In genomic region chr1:184792450-184792969, GRCh38 we compare ENCODE assay signal across 8 cellular contexts. TPM values are rescaled to one million over a fixed set of nuclear protein-coding genes. Genes with fewer than 3 reads are reported as not detected.
DNase-seq lines count a peak whose midpoint lies in the region; ATAC-seq and TF ChIP-seq lines count a peak whose summit lies in the region.

No MANE protein-coding gene starts in this region.

- H3F3A ChIP-seq in PC-3 (ENCODE audit: low read length, unreplicated experiment), result peaks cover 7% of the 10 kb centered on the region

- 29 to 36% methylated on average over 4 to 5 of the region's 5 CpGs for WGBS in upper lobe of left lung, 2 donors

- TF ChIP-seq EP300 in upper lobe of left lung (IDR thresholded peaks at IDR 0.05), result no peak

- H3K9me3 ChIP-seq in PC-3 (ENCODE audit: low read length), result no peaks in the 10 kb centered on the region
- no peaks in the 10 kb centered on the region for H3K9me3 ChIP-seq in lower lobe of right lung
- H3K9me3 ChIP-seq in upper lobe of left lung, result no peaks in the 10 kb centered on the region

- TF ChIP-seq CTCF in PC-3 (conservative IDR thresholded peaks at IDR 0.05; ENCODE audit: low read depth, low read length) (no peak), chondrocyte (IDR thresholded peaks at IDR 0.05) (no peak), lower lobe of right lung (IDR thresholded peaks at IDR 0.05) (no peak), upper lobe of left lung (IDR thresholded peaks at IDR 0.05) (no peak)

- ATAC-seq in GM19463 (IDR thresholded peaks at IDR 0.05; ENCODE audit: unreplicated experiment) (peak; percentile 69), PC-3 (peak; percentile 98), lower lobe of right lung (peak; percentile 74 to 86), upper lobe of left lung (ENCODE audit: low FRiP score in 2 of 2) (peak; percentile 75 to 95), HG03378 (IDR thresholded peaks at IDR 0.05; ENCODE audit: unreplicated experiment) (no peak)

- no peaks in the 10 kb centered on the region for H3K9me3 Mint-ChIP-seq in chondrocyte (ENCODE audit: low read depth)

- H3K27ac ChIP-seq in PC-3 (ENCODE audit: low read length) (peak overlapping the region; percentile 100), lower lobe of right lung (peak overlapping the region; percentile 50), upper lobe of left lung (peak overlapping the region; percentile 44 to 74 (median 52))

- no peak for TF ChIP-seq POLR2A in upper lobe of left lung (IDR thresholded peaks at IDR 0.05)

- no TSS peak for BruUV-seq in PC-3 (replicated peaks; lab: Mats Ljungman, UMichigan)

- H3K27me3 ChIP-seq in PC-3 (ENCODE audit: low read length) (no peaks in the 10 kb centered on the region), lower lobe of right lung (ENCODE audit: low read depth) (no peaks in the 10 kb centered on the region), upper lobe of left lung (no peaks in the 10 kb centered on the region)

- H3K79me2 ChIP-seq in PC-3 (ENCODE audit: low read length), result no peaks in the 10 kb centered on the region

- CTCF ChIA-PET in PC-3 (lab: Charles Lee), result no interaction called here

- peak overlapping the region; percentile 49 for H2AFZ ChIP-seq in PC-3 (ENCODE audit: low read length)

- peaks cover 19% of the 10 kb centered on the region for H3K4me1 Mint-ChIP-seq in chondrocyte (ENCODE audit: low read depth)

- peak; percentile 93 for DNase-seq in PC-3
- DNase-seq in chondrocyte (ENCODE audit: low spot score), result no peak
- peak; percentile 49 for DNase-seq in lower lobe of right lung
- peak in 1 of 2 donors; percentile 62 for DNase-seq in upper lobe of left lung
- DNase-seq in stimulated activated CD4-positive, alpha-beta T cell treated with anti-CD3 and anti-CD28 coated beads, Interleukin-4, amount 100 ng/mL, for 24 hours, result no peak
- no peak for DNase-seq in NCI-H1105 treated with DMSO at 0.1 percent for 48 hours (lab: John Stamatoyannopoulos, UW)

- H4K20me1 ChIP-seq in PC-3 (ENCODE audit: low read length), result no peaks in the 10 kb centered on the region

- H3K4me3 Mint-ChIP-seq in chondrocyte (ENCODE audit: unreplicated experiment), result no peak overlapping the region

- no peaks in the 10 kb centered on the region for H3K27me3 Mint-ChIP-seq in chondrocyte (ENCODE audit: low read depth)

- peak overlapping the region; percentile 69 for H3K27ac Mint-ChIP-seq in chondrocyte (ENCODE audit: unreplicated experiment)

- POLR2A ChIA-PET in PC-3 (lab: Charles Lee; ENCODE audit: unreplicated experiment), result no interaction called here

- intact Hi-C loops in PC-3 (cut with micrococcal nuclease) (loop anchor here (1.0 to 2.0 kb wide), 2 partner anchors 37 to 50 kb away; no protein-coding TSS in a partner anchor), lower lobe of right lung (cut with DNase I) (no loop called here)

- peaks cover 42% of the 10 kb centered on the region for H3K4me1 ChIP-seq in PC-3 (ENCODE audit: insufficient read depth, low read length)
- H3K4me1 ChIP-seq in lower lobe of right lung, result peaks cover 17% of the 10 kb centered on the region
- H3K4me1 ChIP-seq in upper lobe of left lung, result peaks cover 7 to 19% (median 10%) of the 10 kb centered on the region in 4 donors

- peak overlapping the region; percentile 74 for H3K4me2 ChIP-seq in PC-3 (ENCODE audit: low read length)

- peaks cover 24% of the 10 kb centered on the region for H3K36me3 Mint-ChIP-seq in chondrocyte (ENCODE audit: low read depth)

- H3K4me3 ChIP-seq in PC-3 (ENCODE audit: low read length) (peak overlapping the region; percentile 17), lower lobe of right lung (no peak overlapping the region), upper lobe of left lung (no peak overlapping the region)

- H3K36me3 ChIP-seq in PC-3 (ENCODE audit: low read depth, low read length) (no peaks in the 10 kb centered on the region), lower lobe of right lung (peaks cover 18% of the 10 kb centered on the region), upper lobe of left lung (no peaks in the 10 kb centered on the region)

- no peaks in the 10 kb centered on the region for H3K9me2 ChIP-seq in PC-3 (replicated peaks; ENCODE audit: low read length)

- peak overlapping the region; percentile 86 for H3K9ac ChIP-seq in PC-3 (ENCODE audit: low read length)

RNA-seq across cellular contexts. Expression of gene EDEM3, which starts 37.9 kb away (rescaled TPM):
- total RNA-seq in PC-3 (2014; rRNA removed) (12.8 and 16.2 TPM in 2 replicates), chondrocyte (31.6 to 43.1 TPM (median 41.7 TPM) in 3 replicates), lower lobe of right lung (45.5 TPM), upper lobe of left lung (10 to 100 TPM; 23.9 to 56.2 (median 29.4) TPM)

Comparison
In these comparisons a context has a peak if more than half of its experiments do, and no peak if none do; other contexts are left out.
1. DNase-seq: peak in PC-3 (single experiment) and lower lobe of right lung (single experiment); none in chondrocyte (single experiment), stimulated activated CD4-positive, alpha-beta T cell treated with anti-CD3 and anti-CD28 coated beads, Interleukin-4, amount 100 ng/mL, for 24 hours (single experiment) and NCI-H1105 treated with DMSO at 0.1 percent for 48 hours (single experiment).
2. H3K27ac ChIP-seq: peak in every context shown above with its lines; median percentile 100 in PC-3; 52 in upper lobe of left lung; 50 in lower lobe of right lung.